In genomic region chr1:153533689-153534201, GRCh38 we compare ENCODE assay signal across 8 cellular contexts. TPM values are rescaled to one million over a fixed set of nuclear protein-coding genes. Genes with fewer than 3 reads are reported as not detected.
DNase-seq lines count a peak whose midpoint lies in the region; ATAC-seq and TF ChIP-seq lines count a peak whose summit lies in the region.

No MANE protein-coding gene starts in this region.

- H3K27me3 Mint-ChIP-seq in activated naive CD4-positive, alpha-beta T cell treated with anti-CD3 and anti-CD28 coated beads, Interleukin-2, amount 10 ng/mL, durations not matched to agents 7 days and 5 days: no peaks in the 10 kb centered on the region

- H3K4me1 Mint-ChIP-seq in activated naive CD4-positive, alpha-beta T cell treated with anti-CD3 and anti-CD28 coated beads, Interleukin-2, amount 10 ng/mL, durations not matched to agents 7 days and 5 days: peaks cover 68% of the 10 kb centered on the region

- 1 to 37% methylated on average over 5 to 6 of the region's 13 CpGs for WGBS in gastroesophageal sphincter (ENCODE audit: low coverage in 1 of 2), 2 donors

- CTCF ChIA-PET in BJ (lab: Yijun Ruan, JAX): interaction anchor here (0.7 to 8.1 kb wide), 25 partner anchors 9 to 222 kb away, joined by 3 to 164 read pairs (median 7); partner anchors contain the start of genes S100A1, S100A13, S100A14 and S100A16
- CTCF ChIA-PET in activated naive CD4-positive, alpha-beta T cell treated with anti-CD3 and anti-CD28 coated beads, Interleukin-2, amount 10 ng/mL, durations not matched to agents 7 days and 5 days (lab: Charles Lee): interaction anchor here (0.7 to 8.2 kb wide), 16 partner anchors 11 to 138 kb away, joined by 3 to 204 read pairs (median 12); partner anchors contain the start of genes S100A13, S100A2 and S100A4

- TF ChIP-seq POLR2A in gastroesophageal sphincter (IDR thresholded peaks at IDR 0.05): no peak

- H3K36me3 ChIP-seq in BJ (ENCODE audit: control insufficient read depth, insufficient read depth, low read length): peaks cover 2% of the 10 kb centered on the region; the same call in 1 of the 2 replicates
- no peaks in the 10 kb centered on the region for H3K36me3 ChIP-seq in HUES48 (ENCODE audit: control insufficient read depth, insufficient read depth, low read length)
- H3K36me3 ChIP-seq in gastroesophageal sphincter: peaks cover 0 to 9% of the 10 kb centered on the region in 2 donors

- peak; percentile 63 for DNase-seq in BJ (ENCODE audit: low read depth)
- DNase-seq in activated naive CD4-positive, alpha-beta T cell treated with anti-CD3 and anti-CD28 coated beads, Interleukin-2, amount 10 ng/mL, durations not matched to agents 7 days and 5 days: no peak
- DNase-seq in renal cortical epithelial cell (ENCODE audit: low read depth): peak; percentile 93
- no peak for DNase-seq in midbrain (lab: John Stamatoyannopoulos, UW)
- DNase-seq in HuH-7 (ENCODE audit: low spot score): no peak
- no peak for DNase-seq in NCI-H1436 (lab: John Stamatoyannopoulos, UW)

- H3K9ac ChIP-seq in HUES48 (ENCODE audit: low read depth, low read length): no peak overlapping the region

- H3K27ac Mint-ChIP-seq in activated naive CD4-positive, alpha-beta T cell treated with anti-CD3 and anti-CD28 coated beads, Interleukin-2, amount 10 ng/mL, durations not matched to agents 7 days and 5 days: peak overlapping the region; percentile 91

- peaks cover 27% of the 10 kb centered on the region for H3K36me3 Mint-ChIP-seq in activated naive CD4-positive, alpha-beta T cell treated with anti-CD3 and anti-CD28 coated beads, Interleukin-2, amount 10 ng/mL, durations not matched to agents 7 days and 5 days

- no peak for TF ChIP-seq CTCF in BJ (IDR thresholded peaks at IDR 0.05; ENCODE audit: insufficient read depth, low read depth, low read length)
- TF ChIP-seq CTCF in gastroesophageal sphincter (IDR thresholded peaks at IDR 0.05): no peak

- H3K4me3 ChIP-seq in BJ (ENCODE audit: low read depth, low read length) (peak overlapping the region; percentile 63), HUES48 (ENCODE audit: low read depth, low read length) (peak overlapping the region; percentile 57), gastroesophageal sphincter (peak overlapping the region; percentile 86 to 90)

- peak overlapping the region; percentile 82 for H3K4me3 Mint-ChIP-seq in activated naive CD4-positive, alpha-beta T cell treated with anti-CD3 and anti-CD28 coated beads, Interleukin-2, amount 10 ng/mL, durations not matched to agents 7 days and 5 days

- H3K27ac ChIP-seq in HUES48 (ENCODE audit: low read depth, low read length) (no peak overlapping the region), gastroesophageal sphincter (peak overlapping the region; percentile 95 to 99 (median 98))

- H3K4me1 ChIP-seq in HUES48 (ENCODE audit: control insufficient read depth, insufficient read depth, low read length) (peaks cover 29% of the 10 kb centered on the region), gastroesophageal sphincter (peaks cover 0 to 54% (median 21%) of the 10 kb centered on the region in 3 donors)

- ATAC-seq in gastroesophageal sphincter: peak; percentile 50

- H3K27me3 ChIP-seq in BJ (ENCODE audit: control insufficient read depth, insufficient read depth, low read length): no peaks in the 10 kb centered on the region
- H3K27me3 ChIP-seq in HUES48 (ENCODE audit: control insufficient read depth, insufficient read depth, low read length): peaks cover 36% of the 10 kb centered on the region
- H3K27me3 ChIP-seq in gastroesophageal sphincter: no peaks in the 10 kb centered on the region

- H3K9me3 Mint-ChIP-seq in activated naive CD4-positive, alpha-beta T cell treated with anti-CD3 and anti-CD28 coated beads, Interleukin-2, amount 10 ng/mL, durations not matched to agents 7 days and 5 days: no peaks in the 10 kb centered on the region

- H3K9me3 ChIP-seq in HUES48 (ENCODE audit: control insufficient read depth, insufficient read depth, low read length) (no peaks in the 10 kb centered on the region), gastroesophageal sphincter (no peaks in the 10 kb centered on the region)

- TF ChIP-seq EP300 in gastroesophageal sphincter (IDR thresholded peaks at IDR 0.05): no peak

- POLR2A ChIA-PET in BJ (lab: Charles Lee): interaction anchor here (0.9 to 4.2 kb wide), 7 partner anchors 11 to 100 kb away, joined by 3 to 36 read pairs (median 3); partner anchors contain the start of genes CHTOP, S100A13 and S100A4

RNA-seq across cellular contexts. Expression of gene S100A6, which starts 2.0 kb away (rescaled TPM):
- polyA plus RNA-seq in BJ (2011; rRNA removed): 1,222 and 1,308 TPM in 2 replicates
- polyA minus RNA-seq in BJ (2011; rRNA and poly(A)+ RNA removed): 598 and 1,003 TPM in 2 replicates
- 100 to 1,000 TPM; 595 to 840 (median 634) TPM for total RNA-seq in gastroesophageal sphincter
- 428 and 2,979 TPM in 2 replicates for total RNA-seq in renal cortical epithelial cell

RNA-seq across cellular contexts. Expression of gene S100A5, which starts 7.0 kb away (rescaled TPM):
- polyA plus RNA-seq in BJ (2011; rRNA removed): 0.28 and 0.40 TPM in 2 replicates
- polyA minus RNA-seq in BJ (2011; rRNA and poly(A)+ RNA removed): not detected in 2 replicates
- total RNA-seq in gastroesophageal sphincter (not detected), renal cortical epithelial cell (1.2 TPM in 2 replicates)

RNA-seq across cellular contexts. Expression of gene S100A4, which starts 11.9 kb away (rescaled TPM):
- polyA plus RNA-seq in BJ (2011; rRNA removed): 529 and 797 TPM in 2 replicates
- polyA minus RNA-seq in BJ (2011; rRNA and poly(A)+ RNA removed): 131 and 136 TPM in 2 replicates
- total RNA-seq in gastroesophageal sphincter (100 to 1,000 TPM; 135 to 345 (median 259) TPM), renal cortical epithelial cell (7.6 and 303 TPM in 2 replicates)

RNA-seq across cellular contexts. Expression of gene S100A3, which starts 15.3 kb away (rescaled TPM):
- polyA plus RNA-seq in BJ (2011; rRNA removed): 5.5 and 9.5 TPM in 2 replicates
- 1.9 and 5.3 TPM in 2 replicates for polyA minus RNA-seq in BJ (2011; rRNA and poly(A)+ RNA removed)
- total RNA-seq in gastroesophageal sphincter: 1 to 10 TPM in 2 of 4 donors, under 1 TPM in 1, not detected in 1; 0.69 to 6.0 (median 1.1) TPM
- 5.2 and 36.8 TPM in 2 replicates for total RNA-seq in renal cortical epithelial cell

RNA-seq across cellular contexts. Expression of gene S100A2, which starts 31.9 kb away (rescaled TPM):
- 2.0 and 2.7 TPM in 2 replicates for polyA plus RNA-seq in BJ (2011; rRNA removed)
- 0.47 and 0.82 TPM in 2 replicates for polyA minus RNA-seq in BJ (2011; rRNA and poly(A)+ RNA removed)
- total RNA-seq in gastroesophageal sphincter (10 to 100 TPM in 2 of 4 donors, 1 to 10 TPM in 2; 2.7 to 73.3 (median 14.2) TPM), renal cortical epithelial cell (37.9 and 392 TPM in 2 replicates)

Comparison
In these comparisons a context has a peak if more than half of its experiments do, and no peak if none do; other contexts are left out.
1. DNase-seq: peak in BJ (single experiment) and renal cortical epithelial cell (single experiment); none in activated naive CD4-positive, alpha-beta T cell treated with anti-CD3 and anti-CD28 coated beads, Interleukin-2, amount 10 ng/mL, durations not matched to agents 7 days and 5 days (single experiment), midbrain (single experiment), HuH-7 (single experiment) and NCI-H1436 (single experiment).
2. Peak in every context shown above with its lines, with median percentiles within 50 percentile points of each other: H3K4me3 ChIP-seq.